In the genomic region with DNA sequence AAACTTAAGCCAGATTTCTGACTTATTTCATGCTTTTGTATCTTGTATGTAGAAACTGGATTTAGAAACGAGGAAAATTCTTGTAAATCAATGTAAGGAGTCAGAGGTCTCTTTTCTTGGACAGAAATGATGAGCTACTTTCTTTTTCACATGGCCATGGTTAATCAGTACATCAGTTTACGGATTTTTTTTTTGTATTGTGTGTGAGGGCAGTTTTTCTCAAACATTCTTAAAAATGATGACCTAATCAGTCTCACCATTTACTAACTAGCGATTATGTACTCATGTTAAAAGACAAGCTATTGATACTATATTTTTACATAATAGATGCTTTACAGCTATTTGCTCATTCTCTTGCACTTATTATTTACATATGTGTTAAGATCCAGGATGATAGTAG, we compare ENCODE assay signal across 19 cellular contexts.
DNase-seq lines count a peak whose midpoint lies in the region; ATAC-seq, FAIRE-seq and TF ChIP-seq lines count a peak whose summit lies in the region.
"Had no signal": no experiment of that assay in that cellular context is flagged by ENCODE, and none has a peak within 500 bp of the region (broad histone marks: within the 10 kb centered on the region; RNA-seq: fewer than 3 reads in every experiment).

No MANE protein-coding gene starts in this region.

- FAIRE-seq in D721Med (lab: Jason Lieb, UNC) (peak; percentile 64), GM12878 (lab: Jason Lieb, UNC) (no peak)
- FAIRE-seq: H54, K562 had no signal

- SMC1A ChIA-PET in GM12878 (lab: Charles Lee; ENCODE audit: uncharacterized antibody, unreplicated experiment): interaction anchor here (0.7 to 1.4 kb wide), 7 partner anchors 15 to 275 kb away, joined by 3 to 4 read pairs (median 3); no protein-coding TSS in a partner anchor

- DNase-seq in D721Med (ENCODE audit: insufficient read length, low spot score) (no peak), GM12878 (ENCODE audit: low read depth, low spot score) (no peak), suprapubic skin (ENCODE audit: low spot score in 2 of 2) (no peak), EL (no peak), ovary (no peak)
- DNase-seq: ACHN; BE2C; C1 segment of cervical spinal cord; CD4-positive, CD25-positive, alpha-beta regulatory T cell; CD8-positive, alpha-beta memory T cell; COR-L47; GDM1; HCEC 1CT; IMR-90 had no signal

- H3K27me3 ChIP-seq in GM12878 (replicated peaks in 1 of 2; ENCODE audit: control insufficient read depth in 2 of 2, insufficient read depth in 2 of 2, low read length in 1 of 2) (no peaks in the 10 kb centered on the region), suprapubic skin (no peaks in the 10 kb centered on the region), ovary (no peaks in the 10 kb centered on the region)
- H3K27me3 ChIP-seq: BE2C had no signal

- WGBS in GM12878 (ENCODE audit: insufficient coverage, insufficient replicate concordance, low lambda C conversion rate, missing lambda C conversion rate): 3% methylated on average over 3 of the region's 3 CpGs
- WGBS in suprapubic skin: 70% methylated on average over 3 of the region's 3 CpGs
- 71 to 84% (median 82%) methylated on average over 3 of the region's 3 CpGs for WGBS in ovary, 3 donors

- CTCF ChIA-PET in GM12878 (lab: Yijun Ruan, JAX): no interaction called here

- TF ChIP-seq EP300 in GM12878 (IDR thresholded peaks at IDR 0.05; ENCODE audit: borderline replicate concordance in 1 of 2, control insufficient read depth in 1 of 2, low read depth in 2 of 2, low read length in 2 of 2) (no peak), suprapubic skin (IDR thresholded peaks at IDR 0.05) (no peak), ovary (IDR thresholded peaks at IDR 0.05) (no peak)

- no peak overlapping the region for H2AFZ ChIP-seq in GM12878 (ENCODE audit: control insufficient read depth, low read depth, low read length)
- H2AFZ ChIP-seq: GM23338 had no signal

- H3K4me1 ChIP-seq in GM12878 (ENCODE audit: control insufficient read depth, insufficient read depth, low read length) (no peaks in the 10 kb centered on the region), suprapubic skin (no peaks in the 10 kb centered on the region), ovary (ENCODE audit: insufficient read depth) (no peaks in the 10 kb centered on the region)
- H3K4me1 ChIP-seq: BE2C had no signal

- no TSS peak for BruUV-seq in GM12878 (replicated peaks; lab: Mats Ljungman, UMichigan)

- H3K4me2 ChIP-seq in GM12878 (ENCODE audit: control insufficient read depth, insufficient read depth): no peak overlapping the region
- H3K4me2 ChIP-seq: GM23338 had no signal

- H3K27ac ChIP-seq in GM12878 (ENCODE audit: control insufficient read depth, insufficient read depth): no peak overlapping the region
- H3K27ac ChIP-seq in suprapubic skin: no peak overlapping the region
- H3K27ac ChIP-seq in ovary: no peak overlapping the region
- H3K27ac ChIP-seq: HL-60 had no signal

- RAD21 ChIA-PET in GM12878 (lab: Charles Lee; ENCODE audit: unreplicated experiment): interaction anchor here (1.2 to 1.3 kb wide), 2 partner anchors 19 to 63 kb away, joined by 4 read pairs; no protein-coding TSS in a partner anchor

- H3K36me3 ChIP-seq in GM12878 (ENCODE audit: control insufficient read depth in 2 of 2, insufficient read depth in 2 of 2, low read length in 1 of 2) (no peaks in the 10 kb centered on the region), suprapubic skin (no peaks in the 10 kb centered on the region), ovary (no peaks in the 10 kb centered on the region)
- H3K36me3 ChIP-seq: BE2C had no signal

- no peaks in the 10 kb centered on the region for H4K20me1 ChIP-seq in GM12878 (ENCODE audit: control insufficient read depth, insufficient read depth)

- H3K9me3 ChIP-seq in GM12878 (replicated peaks; ENCODE audit: control insufficient read depth, insufficient read depth, low read length) (no peaks in the 10 kb centered on the region), suprapubic skin (no peaks in the 10 kb centered on the region), ovary (no peaks in the 10 kb centered on the region)
- H3K9me3 ChIP-seq: BE2C had no signal

- no peak for TF ChIP-seq RAD21 in GM12878 (IDR thresholded peaks at IDR 0.05; ENCODE audit: insufficient read depth, low read depth, low read length)

- no peak overlapping the region for H3K4me3 ChIP-seq in GM12878
- no peak overlapping the region for H3K4me3 ChIP-seq in suprapubic skin
- no peak overlapping the region for H3K4me3 ChIP-seq in ovary
- H3K4me3 ChIP-seq: GM23338, K562 had no signal

- in situ Hi-C loops in GM12878 (cut with MboI): no loop called here

- POLR2A ChIA-PET in GM12878 (lab: Charles Lee): no interaction called here

- TF ChIP-seq CTCF in D721Med (IDR thresholded peaks at IDR 0.05; ENCODE audit: insufficient read depth, missing control alignments): no peak
- no peak for TF ChIP-seq CTCF in GM12878 (IDR thresholded peaks at IDR 0.05 in 2 of 3, conservative IDR thresholded peaks at IDR 0.05 in 1 of 3; ENCODE audit: control insufficient read depth in 2 of 3, extremely low read depth in 1 of 3, insufficient read depth in 1 of 3, low read depth in 3 of 3, low read length in 3 of 3)
- no peak for TF ChIP-seq CTCF in suprapubic skin (IDR thresholded peaks at IDR 0.05)
- no peak for TF ChIP-seq CTCF in ovary (IDR thresholded peaks at IDR 0.05)

- ATAC-seq in GM19463 (IDR thresholded peaks at IDR 0.05; ENCODE audit: unreplicated experiment): peak; percentile 64
- peak; percentile 67 for ATAC-seq in GM12878
- ATAC-seq: GM23338, K562 had no signal

- no peaks in the 10 kb centered on the region for H3K79me2 ChIP-seq in GM12878 (ENCODE audit: control insufficient read depth, insufficient read depth, low read length)

- H3K9ac ChIP-seq in GM12878 (ENCODE audit: control insufficient read depth, insufficient read depth, low read length): no peak overlapping the region

- TF ChIP-seq POLR2A in GM12878 (IDR thresholded peaks at IDR 0.05; ENCODE audit: low read depth, low read length) (no peak), suprapubic skin (IDR thresholded peaks at IDR 0.05) (no peak), ovary (IDR thresholded peaks at IDR 0.05) (no peak)

- intact Hi-C loops in GM12878 (cut with micrococcal nuclease; ENCODE audit: unreplicated experiment): no loop called here
- intact Hi-C loops in ovary (cut with DNase I): no loop called here

TF ChIP-seq in GM12878, 131 proteins besides CTCF, POLR2A, EP300 and RAD21:
- no peak for TF ChIP-seq BCL11A (IDR thresholded peaks at IDR 0.05; ENCODE audit: low read depth, low read length)
- no peak for TF ChIP-seq RB1 (IDR thresholded peaks at IDR 0.05; ENCODE audit: borderline replicate concordance)
- TF ChIP-seq, protein P1, sequence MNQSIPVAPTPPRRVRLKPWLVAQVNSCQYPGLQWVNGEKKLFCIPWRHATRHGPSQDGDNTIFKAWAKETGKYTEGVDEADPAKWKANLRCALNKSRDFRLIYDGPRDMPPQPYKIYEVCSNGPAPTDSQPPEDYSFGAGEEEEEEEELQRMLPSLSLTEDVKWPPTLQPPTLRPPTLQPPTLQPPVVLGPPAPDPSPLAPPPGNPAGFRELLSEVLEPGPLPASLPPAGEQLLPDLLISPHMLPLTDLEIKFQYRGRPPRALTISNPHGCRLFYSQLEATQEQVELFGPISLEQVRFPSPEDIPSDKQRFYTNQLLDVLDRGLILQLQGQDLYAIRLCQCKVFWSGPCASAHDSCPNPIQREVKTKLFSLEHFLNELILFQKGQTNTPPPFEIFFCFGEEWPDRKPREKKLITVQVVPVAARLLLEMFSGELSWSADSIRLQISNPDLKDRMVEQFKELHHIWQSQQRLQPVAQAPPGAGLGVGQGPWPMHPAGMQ (IDR thresholded peaks at IDR 0.05; ENCODE audit: borderline replicate concordance): no peak
- no peak for TF ChIP-seq WRNIP1 (IDR thresholded peaks at IDR 0.05; ENCODE audit: borderline replicate concordance, low read depth, low read length)
- no peak for TF ChIP-seq ZNF217 (IDR thresholded peaks at IDR 0.05)
- TF ChIP-seq CBX3 (IDR thresholded peaks at IDR 0.05; ENCODE audit: borderline replicate concordance, low read depth): no peak
- TF ChIP-seq GATAD2B (conservative IDR thresholded peaks at IDR 0.05; ENCODE audit: low read depth): no peak
- no peak for TF ChIP-seq MEF2A (IDR thresholded peaks at IDR 0.05; ENCODE audit: insufficient read depth, low read depth, low read length)
- TF ChIP-seq NFYA (IDR thresholded peaks at IDR 0.05; ENCODE audit: borderline replicate concordance, low read depth, low read length): no peak
- no peak for TF ChIP-seq HDAC2 (IDR thresholded peaks at IDR 0.05)
- TF ChIP-seq DPF2 (IDR thresholded peaks at IDR 0.05): no peak
